2 cellular contexts compared by ENCODE assay signal in the genomic region with DNA sequence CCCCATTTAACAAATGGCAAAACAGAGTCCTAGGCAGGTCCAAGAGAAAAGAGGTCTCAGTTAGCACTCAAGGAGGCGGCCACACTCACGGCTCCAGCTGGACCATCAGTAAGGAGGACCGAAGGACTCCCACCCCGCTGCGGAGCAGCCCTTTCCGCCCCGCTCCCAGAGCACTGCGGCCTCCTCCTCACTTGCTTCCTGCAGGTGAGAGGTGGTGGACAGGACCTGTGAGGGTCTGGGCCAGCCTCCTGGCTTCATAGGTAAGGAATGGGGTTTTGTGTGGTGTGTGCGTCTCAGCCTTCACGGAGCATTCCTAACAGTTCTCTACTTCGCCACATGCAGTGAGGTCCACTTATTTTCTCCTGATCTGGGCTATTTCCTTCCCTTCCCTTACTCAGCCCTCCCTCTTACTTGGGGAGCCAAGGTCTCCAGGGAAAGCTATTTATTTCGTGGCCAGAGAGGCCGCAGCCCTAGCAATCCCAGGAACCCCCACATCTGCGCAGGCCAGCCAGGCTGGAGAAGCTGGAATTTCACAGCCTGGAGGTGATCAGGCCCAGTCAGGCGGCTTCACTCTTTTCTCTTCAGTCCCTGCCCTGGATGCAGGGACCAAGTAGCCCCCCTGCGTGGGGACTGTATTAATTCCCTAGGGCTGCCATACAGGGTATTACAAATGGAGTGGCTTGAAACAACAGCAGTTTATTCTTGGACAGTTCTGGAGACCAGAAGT.
TF ChIP-seq lines count a peak whose summit lies in the region.

No MANE protein-coding gene starts in this region.

TF ChIP-seq in GM23338, 12 proteins besides CTCF, POLR2A, EP300 and RAD21 (continued from another document):
- TF ChIP-seq, protein P1, sequence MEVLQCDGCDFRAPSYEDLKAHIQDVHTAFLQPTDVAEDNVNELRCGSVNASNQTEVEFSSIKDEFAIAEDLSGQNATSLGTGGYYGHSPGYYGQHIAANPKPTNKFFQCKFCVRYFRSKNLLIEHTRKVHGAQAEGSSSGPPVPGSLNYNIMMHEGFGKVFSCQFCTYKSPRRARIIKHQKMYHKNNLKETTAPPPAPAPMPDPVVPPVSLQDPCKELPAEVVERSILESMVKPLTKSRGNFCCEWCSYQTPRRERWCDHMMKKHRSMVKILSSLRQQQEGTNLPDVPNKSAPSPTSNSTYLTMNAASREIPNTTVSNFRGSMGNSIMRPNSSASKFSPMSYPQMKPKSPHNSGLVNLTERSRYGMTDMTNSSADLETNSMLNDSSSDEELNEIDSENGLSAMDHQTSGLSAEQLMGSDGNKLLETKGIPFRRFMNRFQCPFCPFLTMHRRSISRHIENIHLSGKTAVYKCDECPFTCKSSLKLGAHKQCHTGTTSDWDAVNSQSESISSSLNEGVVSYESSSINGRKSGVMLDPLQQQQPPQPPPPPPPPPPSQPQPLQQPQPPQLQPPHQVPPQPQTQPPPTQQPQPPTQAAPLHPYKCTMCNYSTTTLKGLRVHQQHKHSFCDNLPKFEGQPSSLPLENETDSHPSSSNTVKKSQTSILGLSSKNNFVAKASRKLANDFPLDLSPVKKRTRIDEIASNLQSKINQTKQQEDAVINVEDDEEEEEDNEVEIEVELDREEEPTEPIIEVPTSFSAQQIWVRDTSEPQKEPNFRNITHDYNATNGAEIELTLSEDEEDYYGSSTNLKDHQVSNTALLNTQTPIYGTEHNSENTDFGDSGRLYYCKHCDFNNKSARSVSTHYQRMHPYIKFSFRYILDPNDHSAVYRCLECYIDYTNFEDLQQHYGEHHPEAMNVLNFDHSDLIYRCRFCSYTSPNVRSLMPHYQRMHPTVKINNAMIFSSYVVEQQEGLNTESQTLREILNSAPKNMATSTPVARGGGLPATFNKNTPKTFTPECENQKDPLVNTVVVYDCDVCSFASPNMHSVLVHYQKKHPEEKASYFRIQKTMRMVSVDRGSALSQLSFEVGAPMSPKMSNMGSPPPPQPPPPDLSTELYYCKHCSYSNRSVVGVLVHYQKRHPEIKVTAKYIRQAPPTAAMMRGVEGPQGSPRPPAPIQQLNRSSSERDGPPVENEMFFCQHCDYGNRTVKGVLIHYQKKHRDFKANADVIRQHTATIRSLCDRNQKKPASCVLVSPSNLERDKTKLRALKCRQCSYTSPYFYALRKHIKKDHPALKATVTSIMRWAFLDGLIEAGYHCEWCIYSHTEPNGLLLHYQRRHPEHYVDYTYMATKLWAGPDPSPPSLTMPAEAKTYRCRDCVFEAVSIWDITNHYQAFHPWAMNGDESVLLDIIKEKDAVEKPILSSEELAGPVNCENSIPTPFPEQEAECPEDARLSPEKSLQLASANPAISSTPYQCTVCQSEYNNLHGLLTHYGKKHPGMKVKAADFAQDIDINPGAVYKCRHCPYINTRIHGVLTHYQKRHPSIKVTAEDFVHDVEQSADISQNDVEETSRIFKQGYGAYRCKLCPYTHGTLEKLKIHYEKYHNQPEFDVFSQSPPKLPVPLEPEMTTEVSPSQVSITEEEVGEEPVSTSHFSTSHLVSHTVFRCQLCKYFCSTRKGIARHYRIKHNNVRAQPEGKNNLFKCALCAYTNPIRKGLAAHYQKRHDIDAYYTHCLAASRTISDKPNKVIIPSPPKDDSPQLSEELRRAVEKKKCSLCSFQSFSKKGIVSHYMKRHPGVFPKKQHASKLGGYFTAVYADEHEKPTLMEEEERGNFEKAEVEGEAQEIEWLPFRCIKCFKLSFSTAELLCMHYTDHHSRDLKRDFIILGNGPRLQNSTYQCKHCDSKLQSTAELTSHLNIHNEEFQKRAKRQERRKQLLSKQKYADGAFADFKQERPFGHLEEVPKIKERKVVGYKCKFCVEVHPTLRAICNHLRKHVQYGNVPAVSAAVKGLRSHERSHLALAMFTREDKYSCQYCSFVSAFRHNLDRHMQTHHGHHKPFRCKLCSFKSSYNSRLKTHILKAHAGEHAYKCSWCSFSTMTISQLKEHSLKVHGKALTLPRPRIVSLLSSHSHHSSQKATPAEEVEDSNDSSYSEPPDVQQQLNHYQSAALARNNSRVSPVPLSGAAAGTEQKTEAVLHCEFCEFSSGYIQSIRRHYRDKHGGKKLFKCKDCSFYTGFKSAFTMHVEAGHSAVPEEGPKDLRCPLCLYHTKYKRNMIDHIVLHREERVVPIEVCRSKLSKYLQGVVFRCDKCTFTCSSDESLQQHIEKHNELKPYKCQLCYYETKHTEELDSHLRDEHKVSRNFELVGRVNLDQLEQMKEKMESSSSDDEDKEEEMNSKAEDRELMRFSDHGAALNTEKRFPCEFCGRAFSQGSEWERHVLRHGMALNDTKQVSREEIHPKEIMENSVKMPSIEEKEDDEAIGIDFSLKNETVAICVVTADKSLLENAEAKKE (CRISPR knock-in tag; IDR thresholded peaks at IDR 0.05): no peak
- TF ChIP-seq, protein P2, sequence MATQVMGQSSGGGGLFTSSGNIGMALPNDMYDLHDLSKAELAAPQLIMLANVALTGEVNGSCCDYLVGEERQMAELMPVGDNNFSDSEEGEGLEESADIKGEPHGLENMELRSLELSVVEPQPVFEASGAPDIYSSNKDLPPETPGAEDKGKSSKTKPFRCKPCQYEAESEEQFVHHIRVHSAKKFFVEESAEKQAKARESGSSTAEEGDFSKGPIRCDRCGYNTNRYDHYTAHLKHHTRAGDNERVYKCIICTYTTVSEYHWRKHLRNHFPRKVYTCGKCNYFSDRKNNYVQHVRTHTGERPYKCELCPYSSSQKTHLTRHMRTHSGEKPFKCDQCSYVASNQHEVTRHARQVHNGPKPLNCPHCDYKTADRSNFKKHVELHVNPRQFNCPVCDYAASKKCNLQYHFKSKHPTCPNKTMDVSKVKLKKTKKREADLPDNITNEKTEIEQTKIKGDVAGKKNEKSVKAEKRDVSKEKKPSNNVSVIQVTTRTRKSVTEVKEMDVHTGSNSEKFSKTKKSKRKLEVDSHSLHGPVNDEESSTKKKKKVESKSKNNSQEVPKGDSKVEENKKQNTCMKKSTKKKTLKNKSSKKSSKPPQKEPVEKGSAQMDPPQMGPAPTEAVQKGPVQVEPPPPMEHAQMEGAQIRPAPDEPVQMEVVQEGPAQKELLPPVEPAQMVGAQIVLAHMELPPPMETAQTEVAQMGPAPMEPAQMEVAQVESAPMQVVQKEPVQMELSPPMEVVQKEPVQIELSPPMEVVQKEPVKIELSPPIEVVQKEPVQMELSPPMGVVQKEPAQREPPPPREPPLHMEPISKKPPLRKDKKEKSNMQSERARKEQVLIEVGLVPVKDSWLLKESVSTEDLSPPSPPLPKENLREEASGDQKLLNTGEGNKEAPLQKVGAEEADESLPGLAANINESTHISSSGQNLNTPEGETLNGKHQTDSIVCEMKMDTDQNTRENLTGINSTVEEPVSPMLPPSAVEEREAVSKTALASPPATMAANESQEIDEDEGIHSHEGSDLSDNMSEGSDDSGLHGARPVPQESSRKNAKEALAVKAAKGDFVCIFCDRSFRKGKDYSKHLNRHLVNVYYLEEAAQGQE (IDR thresholded peaks at IDR 0.05; ENCODE audit: unreplicated experiment): no peak
- TF ChIP-seq STAT1 (IDR thresholded peaks at IDR 0.05; ENCODE audit: unreplicated experiment) (no peak), EZH2phosphoT487 (IDR thresholded peaks at IDR 0.05; ENCODE audit: unreplicated experiment) (no peak)
- TF ChIP-seq, protein P3, sequence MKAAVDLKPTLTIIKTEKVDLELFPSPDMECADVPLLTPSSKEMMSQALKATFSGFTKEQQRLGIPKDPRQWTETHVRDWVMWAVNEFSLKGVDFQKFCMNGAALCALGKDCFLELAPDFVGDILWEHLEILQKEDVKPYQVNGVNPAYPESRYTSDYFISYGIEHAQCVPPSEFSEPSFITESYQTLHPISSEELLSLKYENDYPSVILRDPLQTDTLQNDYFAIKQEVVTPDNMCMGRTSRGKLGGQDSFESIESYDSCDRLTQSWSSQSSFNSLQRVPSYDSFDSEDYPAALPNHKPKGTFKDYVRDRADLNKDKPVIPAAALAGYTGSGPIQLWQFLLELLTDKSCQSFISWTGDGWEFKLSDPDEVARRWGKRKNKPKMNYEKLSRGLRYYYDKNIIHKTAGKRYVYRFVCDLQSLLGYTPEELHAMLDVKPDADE (IDR thresholded peaks at IDR 0.05): no peak

TF ChIP-seq in K562, 482 proteins besides CTCF, POLR2A, EP300 and RAD21 (continued from another document):
- TF ChIP-seq ZNF133 (CRISPR knock-in tag; IDR thresholded peaks at IDR 0.05) (no peak), MCM2 (IDR thresholded peaks at IDR 0.05; ENCODE audit: low read depth) (no peak), NBN (IDR thresholded peaks at IDR 0.05; ENCODE audit: low read depth) (no peak), SREBF1 (IDR thresholded peaks at IDR 0.05; ENCODE audit: borderline replicate concordance, low read depth, low read length) (no peak), ZNF41 (CRISPR knock-in tag; conservative IDR thresholded peaks at IDR 0.05) (no peak), CXXC5 (CRISPR knock-in tag; IDR thresholded peaks at IDR 0.05) (no peak), HDAC3 (IDR thresholded peaks at IDR 0.05; ENCODE audit: borderline replicate concordance, partially characterized antibody) (no peak), CREB1 (IDR thresholded peaks at IDR 0.05) (no peak), CREB1 (CRISPR knock-in tag; IDR thresholded peaks at IDR 0.05) (no peak), TEAD4 (IDR thresholded peaks at IDR 0.05; ENCODE audit: low read length) (no peak), TEAD4 (CRISPR knock-in tag; IDR thresholded peaks at IDR 0.05; ENCODE audit: borderline replicate concordance) (no peak), ZNF584 (CRISPR knock-in tag; IDR thresholded peaks at IDR 0.05; ENCODE audit: low read depth) (no peak), SRSF1 (IDR thresholded peaks at IDR 0.05; ENCODE audit: low read depth, low read length) (no peak), RHOXF2B (CRISPR knock-in tag; conservative IDR thresholded peaks at IDR 0.05) (no peak), SRSF3 (IDR thresholded peaks at IDR 0.05; ENCODE audit: insufficient read depth, low read length) (no peak), TRIM24 (IDR thresholded peaks at IDR 0.05) (no peak), IFI16 (CRISPR knock-in tag; IDR thresholded peaks at IDR 0.05) (no peak)
- TF ChIP-seq, protein P4, sequence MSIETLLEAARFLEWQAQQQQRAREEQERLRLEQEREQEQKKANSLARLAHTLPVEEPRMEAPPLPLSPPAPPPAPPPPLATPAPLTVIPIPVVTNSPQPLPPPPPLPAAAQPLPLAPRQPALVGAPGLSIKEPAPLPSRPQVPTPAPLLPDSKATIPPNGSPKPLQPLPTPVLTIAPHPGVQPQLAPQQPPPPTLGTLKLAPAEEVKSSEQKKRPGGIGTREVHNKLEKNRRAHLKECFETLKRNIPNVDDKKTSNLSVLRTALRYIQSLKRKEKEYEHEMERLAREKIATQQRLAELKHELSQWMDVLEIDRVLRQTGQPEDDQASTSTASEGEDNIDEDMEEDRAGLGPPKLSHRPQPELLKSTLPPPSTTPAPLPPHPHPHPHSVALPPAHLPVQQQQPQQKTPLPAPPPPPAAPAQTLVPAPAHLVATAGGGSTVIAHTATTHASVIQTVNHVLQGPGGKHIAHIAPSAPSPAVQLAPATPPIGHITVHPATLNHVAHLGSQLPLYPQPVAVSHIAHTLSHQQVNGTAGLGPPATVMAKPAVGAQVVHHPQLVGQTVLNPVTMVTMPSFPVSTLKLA (conservative IDR thresholded peaks at IDR 0.05): no peak
- TF ChIP-seq, protein P5, sequence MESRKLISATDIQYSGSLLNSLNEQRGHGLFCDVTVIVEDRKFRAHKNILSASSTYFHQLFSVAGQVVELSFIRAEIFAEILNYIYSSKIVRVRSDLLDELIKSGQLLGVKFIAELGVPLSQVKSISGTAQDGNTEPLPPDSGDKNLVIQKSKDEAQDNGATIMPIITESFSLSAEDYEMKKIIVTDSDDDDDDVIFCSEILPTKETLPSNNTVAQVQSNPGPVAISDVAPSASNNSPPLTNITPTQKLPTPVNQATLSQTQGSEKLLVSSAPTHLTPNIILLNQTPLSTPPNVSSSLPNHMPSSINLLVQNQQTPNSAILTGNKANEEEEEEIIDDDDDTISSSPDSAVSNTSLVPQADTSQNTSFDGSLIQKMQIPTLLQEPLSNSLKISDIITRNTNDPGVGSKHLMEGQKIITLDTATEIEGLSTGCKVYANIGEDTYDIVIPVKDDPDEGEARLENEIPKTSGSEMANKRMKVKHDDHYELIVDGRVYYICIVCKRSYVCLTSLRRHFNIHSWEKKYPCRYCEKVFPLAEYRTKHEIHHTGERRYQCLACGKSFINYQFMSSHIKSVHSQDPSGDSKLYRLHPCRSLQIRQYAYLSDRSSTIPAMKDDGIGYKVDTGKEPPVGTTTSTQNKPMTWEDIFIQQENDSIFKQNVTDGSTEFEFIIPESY (CRISPR knock-in tag; IDR thresholded peaks at IDR 0.05): no peak
- TF ChIP-seq, protein P6, sequence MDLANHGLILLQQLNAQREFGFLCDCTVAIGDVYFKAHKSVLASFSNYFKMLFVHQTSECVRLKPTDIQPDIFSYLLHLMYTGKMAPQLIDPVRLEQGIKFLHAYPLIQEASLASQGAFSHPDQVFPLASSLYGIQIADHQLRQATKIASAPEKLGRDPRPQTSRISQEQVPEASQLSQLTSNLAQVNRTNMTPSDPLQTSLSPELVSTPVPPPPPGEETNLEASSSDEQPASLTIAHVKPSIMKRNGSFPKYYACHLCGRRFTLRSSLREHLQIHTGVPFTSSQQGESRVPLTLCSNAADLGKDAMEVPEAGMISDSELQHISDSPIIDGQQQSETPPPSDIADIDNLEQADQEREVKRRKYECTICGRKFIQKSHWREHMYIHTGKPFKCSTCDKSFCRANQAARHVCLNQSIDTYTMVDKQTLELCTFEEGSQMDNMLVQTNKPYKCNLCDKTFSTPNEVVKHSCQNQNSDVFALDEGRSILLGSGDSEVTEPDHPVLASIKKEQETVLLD (IDR thresholded peaks at IDR 0.05): no peak
- TF ChIP-seq, protein P3 (conservative IDR thresholded peaks at IDR 0.05; ENCODE audit: control insufficient read depth, low read depth, low read length): no peak
